ENCODE assay signal across 25 cellular contexts in the genomic region with DNA sequence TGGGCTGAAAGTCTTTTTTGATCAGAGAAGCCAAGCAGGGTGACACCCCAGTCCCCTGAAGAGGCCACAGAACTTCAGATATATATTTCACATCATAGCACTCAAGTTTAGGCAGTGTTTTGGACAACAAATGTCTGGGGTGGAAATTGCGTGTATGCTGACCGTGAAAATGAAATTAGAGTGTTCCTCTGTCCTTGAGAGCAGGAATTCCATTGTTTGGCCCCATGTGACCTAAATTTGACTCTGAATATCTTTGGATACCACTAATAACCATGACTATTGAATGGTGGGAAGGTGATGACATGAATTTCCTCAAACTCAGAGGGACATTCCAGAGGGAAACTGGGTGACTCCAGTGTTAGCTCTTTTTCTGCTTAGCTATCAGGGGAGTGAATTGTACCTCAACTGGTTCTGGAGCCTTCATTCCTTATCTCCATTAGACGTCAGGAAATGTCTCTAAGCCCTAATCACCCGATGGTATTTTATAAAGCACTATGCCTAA.
A peak's percentile ranks its signal among the peaks of the same experiment; 100 is the strongest.
DNase-seq lines count a peak whose midpoint lies in the region; TF ChIP-seq lines count a peak whose summit lies in the region.
"Had no signal": no experiment of that assay in that cellular context is flagged by ENCODE, and none has a peak within 500 bp of the region (broad histone marks: within the 10 kb centered on the region; RNA-seq: fewer than 3 reads in every experiment).

No MANE protein-coding gene starts in this region.

- H3K27me3 Mint-ChIP-seq in type B pancreatic cell, result peaks cover 19% of the 10 kb centered on the region
- H3K27me3 Mint-ChIP-seq: IgD-negative memory B cell had no signal

- peak overlapping the region; percentile 4 for H3K4me2 ChIP-seq in GM23248 (ENCODE audit: unreplicated experiment)
- H3K4me2 ChIP-seq: neural progenitor cell had no signal

- WGBS in GM23248 (ENCODE audit: low coverage in 1 of 2, low lambda C conversion rate in 2 of 2, missing lambda C conversion rate in 2 of 2), 2 experiments, result 14 to 16% methylated on average over 4 of the region's 4 CpGs

- H3K9me2 ChIP-seq in GM23248 (ENCODE audit: insufficient read depth), result no peaks in the 10 kb centered on the region

- no peak overlapping the region for H2AFZ ChIP-seq in GM23248
- H2AFZ ChIP-seq: neural progenitor cell had no signal

- no peaks in the 10 kb centered on the region for H4K20me1 ChIP-seq in GM23248 (ENCODE audit: insufficient read depth)

- TF ChIP-seq CTCF in astrocyte of the cerebellum (IDR thresholded peaks at IDR 0.05; ENCODE audit: low read depth, low read length, missing control alignments) (no peak), type B pancreatic cell (conservative IDR thresholded peaks at IDR 0.05) (no peak)

- H3K79me2 ChIP-seq in GM23248 (ENCODE audit: insufficient read depth), result no peaks in the 10 kb centered on the region

- H3K36me3 Mint-ChIP-seq in type B pancreatic cell, result no peaks in the 10 kb centered on the region
- H3K36me3 Mint-ChIP-seq: activated naive CD4-positive, alpha-beta T cell treated with anti-CD3 and anti-CD28 coated beads, Interleukin-2, amount 10 ng/mL, durations not matched to agents 7 days and 5 days; CD8-positive, alpha-beta memory T cell; IgD-negative memory B cell; immature natural killer cell; neural progenitor cell had no signal

- H3K9ac ChIP-seq in GM23248, result peak overlapping the region; percentile 28
- H3K9ac ChIP-seq in skeletal muscle tissue (ENCODE audit: low read depth in 1 of 3, low read length in 3 of 3), result no peak overlapping the region
- H3K9ac ChIP-seq: neural progenitor cell had no signal

- H3K4me1 Mint-ChIP-seq in type B pancreatic cell (ENCODE audit: unreplicated experiment), result peaks cover 12% of the 10 kb centered on the region
- H3K4me1 Mint-ChIP-seq: activated naive CD4-positive, alpha-beta T cell treated with anti-CD3 and anti-CD28 coated beads, Interleukin-2, amount 10 ng/mL, durations not matched to agents 7 days and 5 days; CD8-positive, alpha-beta memory T cell; endodermal cell; IgD-negative memory B cell; immature natural killer cell had no signal

- no peak overlapping the region for H3K4me3 Mint-ChIP-seq in type B pancreatic cell
- H3K4me3 Mint-ChIP-seq: activated naive CD4-positive, alpha-beta T cell treated with anti-CD3 and anti-CD28 coated beads, Interleukin-2, amount 10 ng/mL, durations not matched to agents 7 days and 5 days; CD8-positive, alpha-beta memory T cell; endodermal cell; IgD-negative memory B cell; immature natural killer cell; neural progenitor cell had no signal

- H3F3A ChIP-seq in GM23248 (ENCODE audit: insufficient read depth), result peaks cover 45% of the 10 kb centered on the region

- H3K36me3 ChIP-seq in GM23248 (ENCODE audit: low read depth), result no peaks in the 10 kb centered on the region
- no peaks in the 10 kb centered on the region for H3K36me3 ChIP-seq in skeletal muscle tissue (ENCODE audit: control insufficient read depth in 3 of 3, insufficient read depth in 3 of 3, low read length in 3 of 3)
- H3K36me3 ChIP-seq: lower lobe of right lung, neural progenitor cell, tibial artery had no signal

- no peak overlapping the region for H3K4me3 ChIP-seq in GM23248
- H3K4me3 ChIP-seq in astrocyte of the cerebellum (ENCODE audit: low read depth, low read length), result no peak overlapping the region
- no peak overlapping the region for H3K4me3 ChIP-seq in skeletal muscle tissue (ENCODE audit: low read length in 3 of 3)
- H3K4me3 ChIP-seq: lower lobe of right lung, neural progenitor cell, SK-N-MC, tibial artery had no signal

- peaks cover 27% of the 10 kb centered on the region for H3K4me1 ChIP-seq in GM23248 (ENCODE audit: insufficient read depth)
- H3K4me1 ChIP-seq in skeletal muscle tissue (ENCODE audit: control insufficient read depth in 3 of 3, insufficient read depth in 3 of 3, low read length in 3 of 3), result peaks cover 0 to 2% (median 0%) of the 10 kb centered on the region in 3 donors
- H3K4me1 ChIP-seq: lower lobe of right lung, neural progenitor cell had no signal

- H3K9me3 ChIP-seq in GM23248 (ENCODE audit: low read depth), result no peaks in the 10 kb centered on the region
- H3K9me3 ChIP-seq in skeletal muscle tissue (ENCODE audit: control insufficient read depth in 3 of 3, low read length in 3 of 3), result no peaks in the 10 kb centered on the region
- H3K9me3 ChIP-seq: lower lobe of right lung, tibial artery had no signal

- DNase-seq in GM23248, result peak; percentile 70
- peak; percentile 35 for DNase-seq in astrocyte of the cerebellum (ENCODE audit: low read depth)
- DNase-seq in glomerular endothelial cell (ENCODE audit: extremely low read depth, low read depth, low spot score), result peak; percentile 100
- no peak for DNase-seq in type B pancreatic cell (ENCODE audit: extremely low spot score, unreplicated experiment)
- no peak for DNase-seq in DMS79 treated with DMSO at 0.1 percent for 48 hours (lab: John Stamatoyannopoulos, UW)
- DNase-seq in caudate nucleus (lab: John Stamatoyannopoulos, UW), result no peak
- DNase-seq: activated CD4-positive, alpha-beta T cell treated with anti-CD3 and anti-CD28 coated beads for 48 hours; activated naive CD4-positive, alpha-beta T cell treated with anti-CD3 and anti-CD28 coated beads, Interleukin-2, amount 10 ng/mL, durations not matched to agents 7 days and 5 days; anterior cingulate cortex; CD8-positive, alpha-beta memory T cell; endodermal cell; immature natural killer cell; lower lobe of right lung; NCI-H146; NCI-H2171; NCI-H524 treated with DMSO at 0.1 percent for 48 hours; stimulated activated CD4-positive, alpha-beta T cell treated with anti-CD3 and anti-CD28 coated beads, Interleukin-4, amount 100 ng/mL, for 1 hour; stimulated activated naive CD4-positive, alpha-beta T cell treated with Interleukin-2 at 50 U/mL for 16 hours; T-helper 2 cell; tibial artery had no signal

- H3K27ac Mint-ChIP-seq in type B pancreatic cell, result no peak overlapping the region
- H3K27ac Mint-ChIP-seq: activated naive CD4-positive, alpha-beta T cell treated with anti-CD3 and anti-CD28 coated beads, Interleukin-2, amount 10 ng/mL, durations not matched to agents 7 days and 5 days; CD8-positive, alpha-beta memory T cell; endodermal cell; IgD-negative memory B cell; immature natural killer cell; neural progenitor cell; progenitor cell of endocrine pancreas had no signal

- in situ Hi-C loops in GM23248 (cut with MboI) (no loop called here), astrocyte of the cerebellum (cut with HindIII; ENCODE audit: low sequenced_read_pairs) (no loop called here)

- peak overlapping the region; percentile 71 for H3K27ac ChIP-seq in GM23248
- H3K27ac ChIP-seq in skeletal muscle tissue (ENCODE audit: low read depth, low read length), result peak overlapping the region; percentile 25
- no peak overlapping the region for H3K27ac ChIP-seq in caudate nucleus (ENCODE audit: low read depth, low read length)
- H3K27ac ChIP-seq: lower lobe of right lung, neural progenitor cell, SK-N-MC, tibial artery had no signal

- no peaks in the 10 kb centered on the region for H3K27me3 ChIP-seq in GM23248 (replicated peaks; ENCODE audit: insufficient read depth)
- H3K27me3 ChIP-seq in skeletal muscle tissue (ENCODE audit: control insufficient read depth in 3 of 3, insufficient read depth in 3 of 3, low read length in 3 of 3), result peaks cover 0 to 3% (median 0%) of the 10 kb centered on the region in 3 donors
- H3K27me3 ChIP-seq: neural progenitor cell, tibial artery had no signal

- H3K9me3 Mint-ChIP-seq in type B pancreatic cell, result peaks cover under 1% of the 10 kb centered on the region

Comparison
In these comparisons a context has a peak if more than half of its experiments do, and no peak if none do; other contexts are left out.
1. DNase-seq: peak in GM23248 (single experiment), astrocyte of the cerebellum (single experiment) and glomerular endothelial cell (single experiment); none in type B pancreatic cell (single experiment), DMS79 treated with DMSO at 0.1 percent for 48 hours (single experiment) and caudate nucleus (0 of 61).